In the genomic region with DNA sequence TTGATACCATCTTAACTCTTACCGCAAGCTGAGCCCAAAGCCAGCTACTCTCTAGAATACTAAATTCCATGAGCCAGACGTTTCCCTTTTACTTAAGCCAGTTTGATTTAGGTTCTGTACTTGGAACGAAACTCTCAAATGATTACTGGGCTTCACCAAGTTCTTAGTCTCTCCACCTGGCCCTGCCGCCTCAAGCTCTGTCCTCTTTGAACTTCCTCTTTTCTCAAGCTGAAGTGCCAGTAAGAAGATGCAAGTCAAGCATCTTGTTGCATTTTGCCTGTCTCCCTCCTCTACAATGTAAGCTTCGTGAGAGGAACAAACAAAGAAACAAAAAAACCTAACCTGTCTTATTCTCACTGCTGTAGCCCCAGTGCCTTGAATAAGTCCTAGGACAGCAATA, we compare ENCODE assay signal across 13 cellular contexts.
"Had no signal": no experiment of that assay in that cellular context is flagged by ENCODE, and none has a peak within 500 bp of the region (broad histone marks: within the 10 kb centered on the region; RNA-seq: fewer than 3 reads in every experiment).

No MANE protein-coding gene starts in this region.

- H3K4me3 Mint-ChIP-seq: activated CD8-positive, alpha-beta memory T cell treated with anti-CD3 and anti-CD28 coated beads, Interleukin-2, amount 10 ng/mL, durations not matched to agents 7 days and 5 days; activated naive CD8-positive, alpha-beta T cell treated with anti-CD3 and anti-CD28 coated beads for 36 hours; activated T-cell treated with anti-CD3 and anti-CD28 coated beads, Interleukin-2, amount 50 U/mL, for 24 hours; nephron had no signal

- H3K27me3 Mint-ChIP-seq: activated naive CD8-positive, alpha-beta T cell treated with anti-CD3 and anti-CD28 coated beads for 36 hours had no signal

- H3K4me3 ChIP-seq: breast epithelium, left lung had no signal

- ATAC-seq: activated CD8-positive, alpha-beta memory T cell treated with anti-CD3 and anti-CD28 coated beads, Interleukin-2, amount 10 ng/mL, durations not matched to agents 7 days and 5 days; foreskin keratinocyte; left lung had no signal

- H3K36me3 Mint-ChIP-seq: activated CD8-positive, alpha-beta memory T cell treated with anti-CD3 and anti-CD28 coated beads, Interleukin-2, amount 10 ng/mL, durations not matched to agents 7 days and 5 days; activated naive CD8-positive, alpha-beta T cell treated with anti-CD3 and anti-CD28 coated beads for 36 hours had no signal

- H3K27ac Mint-ChIP-seq: activated CD8-positive, alpha-beta memory T cell treated with anti-CD3 and anti-CD28 coated beads, Interleukin-2, amount 10 ng/mL, durations not matched to agents 7 days and 5 days; activated naive CD8-positive, alpha-beta T cell treated with anti-CD3 and anti-CD28 coated beads for 36 hours; activated T-cell treated with anti-CD3 and anti-CD28 coated beads, Interleukin-2, amount 50 U/mL, for 24 hours had no signal

- H3K9me3 Mint-ChIP-seq: activated naive CD8-positive, alpha-beta T cell treated with anti-CD3 and anti-CD28 coated beads for 36 hours; activated T-cell treated with anti-CD3 and anti-CD28 coated beads, Interleukin-2, amount 50 U/mL, for 24 hours; nephron had no signal

- H3K4me1 Mint-ChIP-seq: activated CD8-positive, alpha-beta memory T cell treated with anti-CD3 and anti-CD28 coated beads, Interleukin-2, amount 10 ng/mL, durations not matched to agents 7 days and 5 days; activated naive CD8-positive, alpha-beta T cell treated with anti-CD3 and anti-CD28 coated beads for 36 hours had no signal

- DNase-seq: activated CD4-positive, alpha-beta T cell treated with anti-CD3 and anti-CD28 coated beads, Interleukin-2, amount 50 U/mL, for 48 hours; activated CD4-positive, CD25-positive, alpha-beta regulatory T cell treated with anti-CD3 and anti-CD28 coated beads, Interleukin-2, amount 50 U/mL, for 72 hours; activated CD8-positive, alpha-beta memory T cell treated with anti-CD3 and anti-CD28 coated beads, Interleukin-2, amount 10 ng/mL, durations not matched to agents 7 days and 5 days; activated effector memory CD4-positive, alpha-beta T cell treated with anti-CD3 and anti-CD28 coated beads, Interleukin-2, amount 50 U/mL, for 16 hours; activated naive CD8-positive, alpha-beta T cell treated with anti-CD3 and anti-CD28 coated beads for 36 hours; activated T-cell treated with anti-CD3 and anti-CD28 coated beads, Interleukin-2, amount 50 U/mL, for 24 hours; foreskin keratinocyte; islet precursor cell; left lung; mesenchymal stem cell; stimulated activated CD4-positive, alpha-beta T cell treated with anti-CD3 and anti-CD28 coated beads, Interleukin-4, amount 100 ng/mL, for 24 hours had no signal

- H3K4me1 ChIP-seq: breast epithelium, foreskin keratinocyte, left lung had no signal

- H3K9me3 ChIP-seq: breast epithelium, left lung had no signal

- H3K27me3 ChIP-seq: breast epithelium, foreskin keratinocyte, left lung had no signal

- H3K36me3 ChIP-seq: breast epithelium, left lung had no signal

- H3K27ac ChIP-seq: breast epithelium, foreskin keratinocyte, left lung had no signal
